In genomic region chr13:98173431-98173921, GRCh38 we compare ENCODE assay signal across 9 cellular contexts. TPM values are rescaled to one million over a fixed set of nuclear protein-coding genes. Genes with fewer than 3 reads are reported as not detected.
DNase-seq lines count a peak whose midpoint lies in the region; ATAC-seq and TF ChIP-seq lines count a peak whose summit lies in the region.
"Had no signal": no experiment of that assay in that cellular context is flagged by ENCODE, and none has a peak within 500 bp of the region (broad histone marks: within the 10 kb centered on the region; RNA-seq: fewer than 3 reads in every experiment).

No MANE protein-coding gene starts in this region.

- H4K8ac ChIP-seq in H9 (replicated peaks; ENCODE audit: insufficient read length, low read depth, low read length): no peak overlapping the region

- H3T11ph ChIP-seq in H9 (ENCODE audit: low read length): no peak overlapping the region

- no peak overlapping the region for H3K4me3 ChIP-seq in spleen

- H3K4me1 Mint-ChIP-seq in H9: peaks cover 54 to 55% of the 10 kb centered on the region in 2 experiments
- H3K4me1 Mint-ChIP-seq in activated T-helper 17 cell treated with anti-CD3 and anti-CD28 coated beads, Interleukin-2, amount 50 U/mL, for 72 hours: no peaks in the 10 kb centered on the region

- H3K79me1 ChIP-seq in H9 (ENCODE audit: insufficient read depth, low read depth, low read length, poor library complexity, severe bottlenecking): peaks cover 2% of the 10 kb centered on the region

- no peaks in the 10 kb centered on the region for H3K27me3 Mint-ChIP-seq in H9 (ENCODE audit: low read depth)
- peaks cover 30% of the 10 kb centered on the region for H3K27me3 Mint-ChIP-seq in activated T-helper 17 cell treated with anti-CD3 and anti-CD28 coated beads, Interleukin-2, amount 50 U/mL, for 72 hours

- no peak overlapping the region for H2AK5ac ChIP-seq in H9 (ENCODE audit: insufficient read length, low read length)

- no peak overlapping the region for H3K56ac ChIP-seq in H9 (ENCODE audit: insufficient read length, low read depth, low read length)

- no peak overlapping the region for H2BK20ac ChIP-seq in H9 (ENCODE audit: low read depth, low read length, poor library complexity, severe bottlenecking)

- no peak for TF ChIP-seq POLR2A in spleen (IDR thresholded peaks at IDR 0.05)

- H3K9me3 Mint-ChIP-seq in H9: no peaks in the 10 kb centered on the region
- no peaks in the 10 kb centered on the region for H3K9me3 Mint-ChIP-seq in activated T-helper 17 cell treated with anti-CD3 and anti-CD28 coated beads, Interleukin-2, amount 50 U/mL, for 72 hours

- H3K27me3 ChIP-seq in H9 (ENCODE audit: insufficient read depth, low read length) (no peaks in the 10 kb centered on the region), spleen (replicated peaks in 1 of 7) (peaks cover 0 to 4% (median 0%) of the 10 kb centered on the region in 7 donors)

- no peak overlapping the region for H3K4ac ChIP-seq in H9 (ENCODE audit: low read depth, low read length)

- no peak overlapping the region for H3K18ac ChIP-seq in H9 (ENCODE audit: insufficient read length, low read depth, low read length)

- ATAC-seq in activated T-helper 17 cell treated with anti-CD3 and anti-CD28 coated beads, Interleukin-2, amount 50 U/mL, for 72 hours (replicated peaks): no peak
- ATAC-seq in GM21367 (IDR thresholded peaks at IDR 0.05; ENCODE audit: unreplicated experiment): no peak

- H3K23me2 ChIP-seq in H9 (ENCODE audit: insufficient read length, low read depth, low read length, poor library complexity, severe bottlenecking): no peaks in the 10 kb centered on the region

- no peak overlapping the region for H3K4me2 ChIP-seq in H9 (ENCODE audit: insufficient read depth, insufficient read length, low read length)

- peaks cover 0 to 8% (median 0%) of the 10 kb centered on the region in 6 donors for H3K36me3 ChIP-seq in spleen

- no peak overlapping the region for H2BK12ac ChIP-seq in H9 (ENCODE audit: insufficient read length, low read depth, low read length)

- intact Hi-C loops in spleen (cut with DNase I; ENCODE audit: low total_unique reads): no loop called here

- no peak overlapping the region for H2BK5ac ChIP-seq in H9 (ENCODE audit: insufficient read length, low read length)

- no peak overlapping the region for H3K23ac ChIP-seq in H9 (ENCODE audit: insufficient read length, low read depth, low read length)

- H3K36me3 Mint-ChIP-seq in H9 (ENCODE audit: insufficient read depth in 1 of 3, low read depth in 3 of 3): peaks cover 3 to 14% (median 12%) of the 10 kb centered on the region in 3 experiments; a peak in 5 of 7 replicates
- no peaks in the 10 kb centered on the region for H3K36me3 Mint-ChIP-seq in activated T-helper 17 cell treated with anti-CD3 and anti-CD28 coated beads, Interleukin-2, amount 50 U/mL, for 72 hours (ENCODE audit: low read depth)
- H3K36me3 Mint-ChIP-seq: activated naive CD8-positive, alpha-beta T cell had no signal

- no peak overlapping the region for H3K14ac ChIP-seq in H9 (ENCODE audit: insufficient read depth, low read length)

- H3K27ac ChIP-seq in H9 (ENCODE audit: insufficient read length, low read depth, low read length): no peak overlapping the region
- peak overlapping the region in 6 of 8 donors; percentile 52 to 80 (median 64) for H3K27ac ChIP-seq in spleen

- no peak for TF ChIP-seq CTCF in H9 (conservative IDR thresholded peaks at IDR 0.05)
- TF ChIP-seq CTCF in spleen (IDR thresholded peaks at IDR 0.05 in 8 of 11, conservative IDR thresholded peaks at IDR 0.05 in 3 of 11): no peak

- H4K20me1 ChIP-seq in H9 (ENCODE audit: control insufficient read depth, insufficient read depth, insufficient read length): no peaks in the 10 kb centered on the region

- H4K91ac ChIP-seq in H9 (ENCODE audit: insufficient read length, low read depth, low read length): no peak overlapping the region

- no peak overlapping the region for H2BK120ac ChIP-seq in H9 (ENCODE audit: low read depth, low read length, poor library complexity, severe bottlenecking)

- H3K9me3 ChIP-seq in H9 (ENCODE audit: control insufficient read depth, low read depth, low read length): no peaks in the 10 kb centered on the region
- no peaks in the 10 kb centered on the region for H3K9me3 ChIP-seq in spleen

- peak overlapping the region; percentile 51 to 94 (median 85); a peak in 5 of 7 replicates for H3K27ac Mint-ChIP-seq in H9
- no peak overlapping the region for H3K27ac Mint-ChIP-seq in activated T-helper 17 cell treated with anti-CD3 and anti-CD28 coated beads, Interleukin-2, amount 50 U/mL, for 72 hours
- H3K27ac Mint-ChIP-seq: activated naive CD8-positive, alpha-beta T cell had no signal

- H2AFZ ChIP-seq in H9 (ENCODE audit: low read length): no peak overlapping the region

- DNase-seq in H9 (no peak), brain pericyte (ENCODE audit: low read depth, low spot score) (peak; percentile 48), iris pigment epithelial cell (ENCODE audit: low read depth) (peak; percentile 99), spleen (no peak), cerebellar nuclear complex (lab: John Stamatoyannopoulos, UW) (no peak)
- no peak for DNase-seq in effector CD8-positive, alpha-beta T cell (lab: John Stamatoyannopoulos, UW)

- H3K9ac ChIP-seq in H9 (ENCODE audit: extremely low read depth, insufficient read length, low read length): no peak overlapping the region

- no CpG with 5 or more reads among the region's 5 CpGs for WGBS in H9 (ENCODE audit: extremely low coverage, insufficient read length, low lambda C conversion rate)
- 44 to 53% (median 47%) methylated on average over 5 of the region's 5 CpGs for WGBS in spleen, 5 donors

- peaks cover 6% of the 10 kb centered on the region; the same call in 1 of the 2 replicates for H3K79me2 ChIP-seq in H9 (ENCODE audit: insufficient read depth, low read length)

- H2BK15ac ChIP-seq in H9 (ENCODE audit: low read depth, low read length): no peak overlapping the region

- no peak overlapping the region for H4K5ac ChIP-seq in H9 (ENCODE audit: insufficient read length, low read depth, low read length)

- no peak overlapping the region; a peak in 1 of 5 replicates for H3K4me3 Mint-ChIP-seq in H9
- no peak overlapping the region for H3K4me3 Mint-ChIP-seq in activated T-helper 17 cell treated with anti-CD3 and anti-CD28 coated beads, Interleukin-2, amount 50 U/mL, for 72 hours
- H3K4me3 Mint-ChIP-seq: activated naive CD8-positive, alpha-beta T cell had no signal

- H3K4me1 ChIP-seq in H9 (ENCODE audit: insufficient read depth, low read length): peaks cover 26% of the 10 kb centered on the region
- peaks cover 0 to 48% (median 21%) of the 10 kb centered on the region in 6 donors for H3K4me1 ChIP-seq in spleen

RNA-seq across cellular contexts. Expression of gene RNF113B, which starts 3.6 kb away (rescaled TPM):
- not detected in 2 replicates for total RNA-seq in H9 (2021)
- total RNA-seq in spleen: not detected
- not detected for polyA plus RNA-seq in spleen
- total RNA-seq in activated T-helper 17 cell treated with anti-CD3 and anti-CD28 coated beads, Interleukin-2, amount 50 U/mL, for 72 hours: not detected

RNA-seq across cellular contexts. Expression of gene FARP1, which starts 30.6 kb away (rescaled TPM):
- total RNA-seq in H9 (2021): 95.9 and 97.4 TPM in 2 replicates
- total RNA-seq in spleen: 10 to 100 TPM; 26.5 to 60.9 (median 43.7) TPM
- polyA plus RNA-seq in spleen: 1 to 10 TPM; 3.7 to 6.5 (median 5.0) TPM
- total RNA-seq in activated T-helper 17 cell treated with anti-CD3 and anti-CD28 coated beads, Interleukin-2, amount 50 U/mL, for 72 hours: 1 to 10 TPM; 1.1 to 1.7 TPM

Comparison
In these comparisons a context has a peak if more than half of its experiments do, and no peak if none do; other contexts are left out.
1. DNase-seq: peak in brain pericyte (single experiment) and iris pigment epithelial cell (single experiment); none in H9 (single experiment), spleen (single experiment), cerebellar nuclear complex (0 of 2) and effector CD8-positive, alpha-beta T cell (single experiment).
2. RNA of gene FARP1, which starts 30.6 kb away (total RNA-seq): 95.9 to 97.4 TPM in H9 and 26.5 to 60.9 TPM in spleen; 1.1 to 1.7 TPM in activated T-helper 17 cell treated with anti-CD3 and anti-CD28 coated beads, Interleukin-2, amount 50 U/mL, for 72 hours; every median in the first group is over 10 times any median in the second.